In genomic region chr18:46622999-46623398, GRCh38 we compare ENCODE assay signal across 8 cellular contexts. TPM values are rescaled to one million over a fixed set of nuclear protein-coding genes. Genes with fewer than 3 reads are reported as not detected.
DNase-seq lines count a peak whose midpoint lies in the region; ATAC-seq, FAIRE-seq and TF ChIP-seq lines count a peak whose summit lies in the region.

No MANE protein-coding gene starts in this region.

- no peak overlapping the region for H3K4me3 Mint-ChIP-seq in MCF 10A (ENCODE audit: unreplicated experiment)
- H3K4me3 Mint-ChIP-seq in effector memory CD8-positive, alpha-beta T cell = peak overlapping the region; percentile 42 to 71

- H3K9me3 Mint-ChIP-seq in MCF 10A (ENCODE audit: unreplicated experiment) = no peaks in the 10 kb centered on the region
- H3K9me3 Mint-ChIP-seq in effector memory CD8-positive, alpha-beta T cell = no peaks in the 10 kb centered on the region

- WGBS in thyroid gland, 2 donors = 85 to 89% methylated on average over 3 of the region's 3 CpGs
- 86 to 93% (median 92%) methylated on average over 3 of the region's 3 CpGs for WGBS in small intestine, 3 donors

- peaks cover 5% of the 10 kb centered on the region for H3K36me3 Mint-ChIP-seq in MCF 10A (ENCODE audit: insufficient read depth, unreplicated experiment)
- H3K36me3 Mint-ChIP-seq in effector memory CD8-positive, alpha-beta T cell (ENCODE audit: insufficient read depth) = no peaks in the 10 kb centered on the region

- no peak for ATAC-seq in effector memory CD8-positive, alpha-beta T cell (replicated peaks)
- ATAC-seq in left cardiac atrium = no peak

- H3K9me3 ChIP-seq in breast epithelium (no peaks in the 10 kb centered on the region), thyroid gland (no peaks in the 10 kb centered on the region), small intestine (ENCODE audit: control insufficient read depth, low read depth) (no peaks in the 10 kb centered on the region)

- H3K27me3 Mint-ChIP-seq in MCF 10A (ENCODE audit: insufficient read depth, unreplicated experiment) = peaks cover 16% of the 10 kb centered on the region
- H3K27me3 Mint-ChIP-seq in effector memory CD8-positive, alpha-beta T cell = peaks cover 6 to 41% of the 10 kb centered on the region in 2 donors

- DNase-seq in MCF 10A (ENCODE audit: unreplicated experiment) = peak; percentile 19
- DNase-seq in breast epithelium (ENCODE audit: low spot score in 2 of 2) = no peak
- peak; percentile 41 for DNase-seq in NCI-H82 (lab: John Stamatoyannopoulos, UW)
- no peak for DNase-seq in effector memory CD8-positive, alpha-beta T cell
- DNase-seq in thyroid gland = no peak
- DNase-seq in T1000 (lab: John Stamatoyannopoulos, UW) = no peak
- no peak for DNase-seq in left cardiac atrium
- DNase-seq in small intestine = no peak

- H3K36me3 ChIP-seq in breast epithelium = no peaks in the 10 kb centered on the region
- H3K36me3 ChIP-seq in thyroid gland = no peaks in the 10 kb centered on the region
- no peaks in the 10 kb centered on the region for H3K36me3 ChIP-seq in small intestine (ENCODE audit: control insufficient read depth in 2 of 2, insufficient read depth in 2 of 2, low read length in 2 of 2)

- POLR2A ChIA-PET in MCF 10A (lab: Yijun Ruan, JAX) = interaction anchor here (0.6 to 3.2 kb wide), 5 partner anchors 21 to 450 kb away, joined by 3 to 26 read pairs (median 3); a partner anchor contains a TSS

- no peak overlapping the region for H3K27ac ChIP-seq in breast epithelium
- H3K27ac ChIP-seq in thyroid gland = no peak overlapping the region
- no peak overlapping the region for H3K27ac ChIP-seq in small intestine (ENCODE audit: low read depth in 1 of 2, low read length in 1 of 2)

- H3K4me1 Mint-ChIP-seq in MCF 10A (ENCODE audit: insufficient read depth, unreplicated experiment) = no peaks in the 10 kb centered on the region
- H3K4me1 Mint-ChIP-seq in effector memory CD8-positive, alpha-beta T cell (ENCODE audit: low read depth in 2 of 2) = peaks cover 16 to 35% of the 10 kb centered on the region in 2 donors

- CTCF ChIA-PET in MCF 10A (lab: Yijun Ruan, JAX) = interaction anchor here (0.5 to 8.8 kb wide), 36 partner anchors 11 to 972 kb away, joined by 3 to 181 read pairs (median 4); partner anchors contain the start of gene LOXHD1

- FAIRE-seq in small intestine (lab: Jason Lieb, UNC) = no peak

- H3K4me3 ChIP-seq in breast epithelium (no peak overlapping the region), thyroid gland (replicated peaks in 1 of 3) (no peak overlapping the region), small intestine (ENCODE audit: low read depth in 1 of 2, low read length in 2 of 2) (no peak overlapping the region)

- H3K27ac Mint-ChIP-seq in MCF 10A (ENCODE audit: low read depth, unreplicated experiment) = no peak overlapping the region
- H3K27ac Mint-ChIP-seq in effector memory CD8-positive, alpha-beta T cell = peak overlapping the region; percentile 80 to 89

- H3K27me3 ChIP-seq in breast epithelium (no peaks in the 10 kb centered on the region), thyroid gland (no peaks in the 10 kb centered on the region), small intestine (ENCODE audit: control insufficient read depth in 2 of 2, insufficient read depth in 2 of 2, low read length in 2 of 2) (no peaks in the 10 kb centered on the region)

- TF ChIP-seq POLR2A in breast epithelium (IDR thresholded peaks at IDR 0.05) = no peak
- TF ChIP-seq POLR2A in thyroid gland (IDR thresholded peaks at IDR 0.05) = no peak

- TF ChIP-seq CTCF in MCF 10A (IDR thresholded peaks at IDR 0.05; ENCODE audit: unreplicated experiment) (peak; percentile 35), breast epithelium (IDR thresholded peaks at IDR 0.05) (no peak), thyroid gland (IDR thresholded peaks at IDR 0.05) (peak in 4 of 6 experiments; percentile 26 to 56 (median 32))

- no peaks in the 10 kb centered on the region for H3K4me1 ChIP-seq in breast epithelium
- peaks cover 0 to 8% of the 10 kb centered on the region in 2 donors for H3K4me1 ChIP-seq in thyroid gland
- H3K4me1 ChIP-seq in small intestine (ENCODE audit: control insufficient read depth in 2 of 2, insufficient read depth in 1 of 2, low read depth in 1 of 2, low read length in 1 of 2) = peaks cover 0 to 3% of the 10 kb centered on the region in 2 donors

- intact Hi-C loops in MCF 10A (cut with micrococcal nuclease) = loop anchor here (1.0 kb wide), 2 partner anchors 342 to 450 kb away; no protein-coding TSS in a partner anchor
- intact Hi-C loops in breast epithelium (cut with DNase I; ENCODE audit: low total_unique reads) = loop anchor here (5.0 kb wide), 1 partner anchor 849 kb away; no protein-coding TSS in a partner anchor
- intact Hi-C loops in thyroid gland (cut with DNase I) = loop anchor here (10.0 kb wide), 1 partner anchor 68 kb away; no protein-coding TSS in a partner anchor
- intact Hi-C loops in left cardiac atrium (cut with DNase I) = no loop called here

- BruUV-seq in MCF 10A (replicated peaks; lab: Mats Ljungman, UMichigan) = no TSS peak

RNA-seq across cellular contexts. Expression of gene LOXHD1, which starts 34.0 kb away (rescaled TPM):
- not detected in 2 replicates for total RNA-seq in MCF 10A (2022)
- 1 to 10 TPM in 1 of 3 donors, under 1 TPM in 2; 0.59 to 1.6 (median 0.80) TPM for total RNA-seq in breast epithelium
- total RNA-seq in thyroid gland = under 1 TPM; 0.11 to 0.83 (median 0.32) TPM
- total RNA-seq in left cardiac atrium = under 1 TPM; 0.24 to 0.59 TPM
- polyA plus RNA-seq in small intestine = under 1 TPM in 2 of 3 donors, not detected in 1; 0.12 to 0.27 TPM

Comparison
In these comparisons a context has a peak if more than half of its experiments do, and no peak if none do; other contexts are left out.
1. DNase-seq: peak in MCF 10A (single experiment) and NCI-H82 (single experiment); none in breast epithelium (0 of 2), effector memory CD8-positive, alpha-beta T cell (0 of 3), thyroid gland (0 of 2), T1000 (single experiment), left cardiac atrium (single experiment) and small intestine (single experiment).
2. CTCF ChIP-seq: peak in MCF 10A (single experiment) and thyroid gland (4 of 6); none in breast epithelium (0 of 3).
3. intact Hi-C loops: an anchor here in MCF 10A (1.0 kb wide), breast epithelium (5.0 kb wide) and thyroid gland (10.0 kb wide); none called in left cardiac atrium.